Comparison of ENCODE assay signal across 8 cellular contexts in the genomic region with DNA sequence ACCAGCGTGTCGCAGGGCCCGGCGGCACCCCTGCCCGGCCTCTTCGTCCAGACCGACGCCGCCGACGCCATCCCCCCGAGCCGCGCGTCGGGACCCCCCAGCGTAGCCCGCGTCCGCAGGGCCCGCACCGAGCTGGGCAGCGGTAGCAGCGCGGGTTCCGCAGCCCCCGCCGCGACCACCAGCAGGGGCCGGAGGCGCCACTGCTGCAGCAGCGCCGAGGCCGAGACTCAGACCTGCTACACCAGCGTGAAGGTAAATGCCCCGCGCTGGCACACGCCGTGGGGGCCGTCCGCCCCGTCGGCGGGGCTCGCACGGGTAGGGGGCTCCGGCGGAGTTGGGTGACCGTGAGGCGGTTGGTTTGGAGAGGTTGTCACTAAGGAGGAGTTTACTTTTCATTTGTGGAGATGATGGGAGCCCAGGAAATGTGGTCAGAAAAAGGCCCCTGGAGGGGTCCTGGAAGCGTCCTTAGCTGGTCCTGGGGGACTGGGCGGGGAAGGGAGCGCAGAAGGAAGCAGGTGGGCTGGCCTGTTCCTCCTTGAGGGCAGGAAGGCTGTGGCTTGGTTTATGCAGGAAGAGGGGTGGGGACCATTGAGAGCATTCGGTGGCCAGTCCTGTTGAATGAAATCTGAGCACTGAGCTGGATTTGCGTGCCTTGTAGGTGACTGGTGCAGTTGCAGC. TPM values are rescaled to one million over a fixed set of nuclear protein-coding genes. Genes with fewer than 3 reads are reported as not detected.
DNase-seq lines count a peak whose midpoint lies in the region; ATAC-seq lines count a peak whose summit lies in the region.

No MANE protein-coding gene starts in this region.

- H3K4me1 ChIP-seq in esophagus (ENCODE audit: control insufficient read depth in 2 of 2, insufficient read depth in 2 of 2, low read length in 1 of 2), result peaks cover 4% of the 10 kb centered on the region in 2 donors
- peaks cover 0 to 9% of the 10 kb centered on the region in 2 experiments for H3K4me1 ChIP-seq in trophoblast cell (ENCODE audit: control insufficient read depth in 1 of 2, insufficient read depth in 2 of 2, low read length in 2 of 2)

- H2BK120ac ChIP-seq in trophoblast cell (ENCODE audit: insufficient read depth, low read length, poor library complexity), result no peak overlapping the region

- H3K36me3 ChIP-seq in esophagus (ENCODE audit: control insufficient read depth in 2 of 2, insufficient read depth in 2 of 2, low read length in 1 of 2) (no peaks in the 10 kb centered on the region), trophoblast cell (ENCODE audit: control insufficient read depth in 1 of 2, insufficient read depth in 2 of 2, low read length in 2 of 2) (no peaks in the 10 kb centered on the region)

- H3K18ac ChIP-seq in trophoblast cell (ENCODE audit: low read length), result no peak overlapping the region

- no peak overlapping the region for H3K4ac ChIP-seq in trophoblast cell (ENCODE audit: low read depth, low read length)

- no peak overlapping the region for H3K14ac ChIP-seq in trophoblast cell (ENCODE audit: low read length)

- peak; percentile 36 for DNase-seq in EH (ENCODE audit: low read depth)
- peak; percentile 82 for DNase-seq in NCI-H748 (lab: John Stamatoyannopoulos, UW; ENCODE audit: unreplicated experiment)
- DNase-seq in trophoblast cell, result no peak
- no peak for DNase-seq in cerebellar nuclear complex (lab: John Stamatoyannopoulos, UW)

- 1 to 2% methylated on average over 54 to 55 of the region's 55 CpGs for WGBS in esophagus, 2 donors
- WGBS in trophoblast cell (ENCODE audit: extremely low coverage, insufficient coverage, insufficient read length), result no CpG with 5 or more reads among the region's 55 CpGs

- no peak overlapping the region for H2BK5ac ChIP-seq in trophoblast cell (ENCODE audit: low read depth, low read length, poor library complexity)

- H4K91ac ChIP-seq in trophoblast cell (ENCODE audit: low read depth, low read length), result no peak overlapping the region

- H3K4me3 ChIP-seq in esophagus (ENCODE audit: low read depth in 1 of 2, low read length in 2 of 2), result peak overlapping the region; percentile 60 to 69
- H3K4me3 ChIP-seq in trophoblast cell (ENCODE audit: low read depth, low read length), result peak overlapping the region; percentile 59

- H2AK5ac ChIP-seq in trophoblast cell (ENCODE audit: low read length), result no peak overlapping the region

- H3K27me3 ChIP-seq in esophagus (ENCODE audit: control insufficient read depth in 1 of 2, insufficient read depth in 2 of 2, low read length in 2 of 2) (peaks cover 6 to 10% of the 10 kb centered on the region in 2 donors), trophoblast cell (ENCODE audit: insufficient read depth, low read length) (peaks cover 38% of the 10 kb centered on the region)

- no peak overlapping the region for H4K12ac ChIP-seq in trophoblast cell (ENCODE audit: low read depth, low read length)

- H3K23ac ChIP-seq in trophoblast cell (ENCODE audit: low read length), result no peak overlapping the region

- no peak overlapping the region for H3K27ac ChIP-seq in esophagus (ENCODE audit: low read depth in 2 of 2, low read length in 1 of 2)
- no peak overlapping the region for H3K27ac ChIP-seq in trophoblast cell (ENCODE audit: low read depth, low read length)

- peak overlapping the region; percentile 20 for H2AFZ ChIP-seq in trophoblast cell (ENCODE audit: insufficient read depth, low read length, poor library complexity)

- no peaks in the 10 kb centered on the region for H3K79me2 ChIP-seq in trophoblast cell (ENCODE audit: control insufficient read depth, insufficient read depth, low read length, poor library complexity)

- H2BK12ac ChIP-seq in trophoblast cell (ENCODE audit: low read length), result no peak overlapping the region

- H3K4me2 ChIP-seq in trophoblast cell (ENCODE audit: low read length), result peak overlapping the region; percentile 79

- H3K9ac ChIP-seq in trophoblast cell (ENCODE audit: low read length), result no peak overlapping the region

- ATAC-seq in HG02610 (IDR thresholded peaks at IDR 0.05; ENCODE audit: unreplicated experiment), result no peak
- no peak for ATAC-seq in HG03280 (IDR thresholded peaks at IDR 0.05; ENCODE audit: unreplicated experiment)
- ATAC-seq in HG03095 (IDR thresholded peaks at IDR 0.05; ENCODE audit: unreplicated experiment), result no peak

- no peak overlapping the region for H4K8ac ChIP-seq in trophoblast cell (ENCODE audit: low read depth, low read length)

- no peaks in the 10 kb centered on the region for H3K79me1 ChIP-seq in trophoblast cell (ENCODE audit: low read length)

- H3K9me3 ChIP-seq in esophagus (ENCODE audit: control insufficient read depth in 2 of 2, insufficient read depth in 1 of 2, low read depth in 1 of 2, low read length in 1 of 2) (peaks cover 0 to 3% of the 10 kb centered on the region in 2 donors), trophoblast cell (ENCODE audit: insufficient read depth, low read depth, low read length) (peaks cover 3% of the 10 kb centered on the region)

RNA-seq across cellular contexts. Expression of a gene that starts 0.7 kb away (rescaled TPM):
- polyA plus RNA-seq in esophagus, result under 1 TPM; 0.31 to 0.66 TPM
- 0.08 and 0.15 TPM in 2 replicates for polyA plus RNA-seq in trophoblast cell (2013)

Comparison
In these comparisons a context has a peak if more than half of its experiments do, and no peak if none do; other contexts are left out.
1. DNase-seq: peak in EH (single experiment) and NCI-H748 (single experiment); none in trophoblast cell (0 of 2) and cerebellar nuclear complex (0 of 2).